ENCODE assay signal across 1 cellular context in genomic region chr17:14873540-14873939, GRCh38.
TF ChIP-seq lines count a peak whose summit lies in the region.

No MANE protein-coding gene starts in this region.

TF ChIP-seq in IMR-90, 13 proteins besides CTCF, POLR2A, EP300 and RAD21 (continued from another document):
- TF ChIP-seq MAZ (IDR thresholded peaks at IDR 0.05; ENCODE audit: borderline replicate concordance, low read depth, low read length) (no peak), RFX5 (IDR thresholded peaks at IDR 0.05; ENCODE audit: low read depth, low read length) (no peak)
